In genomic region chr4:42152507-42153504, GRCh38 we compare ENCODE assay signal across 9 cellular contexts. TPM values are rescaled to one million over a fixed set of nuclear protein-coding genes. Genes with fewer than 3 reads are reported as not detected.
DNase-seq lines count a peak whose midpoint lies in the region; ATAC-seq and TF ChIP-seq lines count a peak whose summit lies in the region.
"Had no signal": no experiment of that assay in that cellular context is flagged by ENCODE, and none has a peak within 500 bp of the region (broad histone marks: within the 10 kb centered on the region; RNA-seq: fewer than 3 reads in every experiment).

Gene BEND4 (minus strand): TSS chr4:42152655. CDS start chr4:42152143, 512 bp downstream.

- H3K4me3 ChIP-seq in mammary epithelial cell (replicated peaks in 1 of 3; ENCODE audit: insufficient read depth in 1 of 3, low read depth in 2 of 3, low read length in 3 of 3) (peak within 1 kb of the TSS in 1 of 3 experiments; percentile 39), neuron (ENCODE audit: low read length) (peak within 1 kb of the TSS; percentile 48)

- H2AFZ ChIP-seq in mammary epithelial cell (ENCODE audit: low read depth, low read length) (peak within 1 kb of the TSS; percentile 56), neuron (ENCODE audit: low read depth, low read length) (peak within 1 kb of the TSS; percentile 99)

- H3K4me1 Mint-ChIP-seq in CD4-positive, alpha-beta T cell (ENCODE audit: low read depth) = peaks cover 25% of the 10 kb centered on the region

- no peaks in the 10 kb centered on the region for H3K36me3 ChIP-seq in mammary epithelial cell (ENCODE audit: insufficient read depth, low read length)
- no peaks in the 10 kb centered on the region for H3K36me3 ChIP-seq in neuron (ENCODE audit: insufficient read depth, low read length)

- H3K27me3 Mint-ChIP-seq in CD4-positive, alpha-beta T cell = peaks cover 77% of the 10 kb centered on the region

- H3K4me2 ChIP-seq in mammary epithelial cell (ENCODE audit: insufficient read depth, low read depth, low read length) = peak within 1 kb of the TSS; percentile 77

- peaks cover 72% of the 10 kb centered on the region for H3K27me3 ChIP-seq in CD4-positive, alpha-beta T cell (ENCODE audit: control insufficient read depth, insufficient read depth, low read length)
- H3K27me3 ChIP-seq in mammary epithelial cell (ENCODE audit: insufficient read depth, low read length) = peaks cover 49% of the 10 kb centered on the region
- peaks cover 50% of the 10 kb centered on the region for H3K27me3 ChIP-seq in neuron (ENCODE audit: insufficient read depth, low read length)

- WGBS in mammary epithelial cell (ENCODE audit: low coverage, missing lambda C conversion rate) = 38% methylated on average over 24 of the region's 49 CpGs

- no TSS peak for BruUV-seq in mammary epithelial cell (replicated peaks; lab: Mats Ljungman, UMichigan)

- dilution Hi-C loops in mammary epithelial cell (cut with HindIII; ENCODE audit: low sequenced_read_pairs) = no loop called here

- in situ Hi-C loops in mammary epithelial cell (cut with MboI; ENCODE audit: low sequenced_read_pairs in 2 of 2) = no loop called here

- POLR2A ChIA-PET in CD4-positive, alpha-beta T cell (lab: Charles Lee) = no interaction called here

- H3K4me1 ChIP-seq in mammary epithelial cell (ENCODE audit: insufficient read depth, low read length) (peaks cover 6% of the 10 kb centered on the region), neuron (ENCODE audit: insufficient read depth, low read length) (no peaks in the 10 kb centered on the region)

- H3K27ac ChIP-seq in CD4-positive, alpha-beta T cell (ENCODE audit: low read depth, low read length) = no peak within 1 kb of the TSS
- H3K27ac ChIP-seq in mammary epithelial cell (ENCODE audit: insufficient read depth, low read depth, low read length) = no peak within 1 kb of the TSS

- H4K20me1 ChIP-seq in mammary epithelial cell (ENCODE audit: insufficient read depth, low read length) = no peaks in the 10 kb centered on the region

- no peak for DNase-seq in CD4-positive, alpha-beta T cell
- no peak for DNase-seq in mammary epithelial cell
- DNase-seq in cerebellum (ENCODE audit: low spot score) = no peak
- DNase-seq in HPDE6-E6E7 (ENCODE audit: extremely low spot score) = no peak
- DNase-seq in NCI-H446 (lab: John Stamatoyannopoulos, UW) = no peak

- no peak within 1 kb of the TSS for H3K9ac ChIP-seq in mammary epithelial cell (ENCODE audit: insufficient read depth, low read length)

- ATAC-seq in CD4-positive, alpha-beta T cell (ENCODE audit: poor library complexity) = no peak
- ATAC-seq in GM19324 (IDR thresholded peaks at IDR 0.05; ENCODE audit: low FRiP score, unreplicated experiment) = peak; percentile 26
- peak; percentile 14 for ATAC-seq in HG03521 (IDR thresholded peaks at IDR 0.05; ENCODE audit: unreplicated experiment)

- no peaks in the 10 kb centered on the region for H3K9me3 ChIP-seq in CD4-positive, alpha-beta T cell (ENCODE audit: control insufficient read depth, low read length)
- H3K9me3 ChIP-seq in mammary epithelial cell (replicated peaks; ENCODE audit: insufficient read depth, low read length) (no peaks in the 10 kb centered on the region), neuron (ENCODE audit: low read length) (no peaks in the 10 kb centered on the region)

- H3K27ac Mint-ChIP-seq in CD4-positive, alpha-beta T cell = no peak within 1 kb of the TSS

- peak within 1 kb of the TSS; percentile 71 for H3K4me3 Mint-ChIP-seq in CD4-positive, alpha-beta T cell

- H3K9me3 Mint-ChIP-seq in CD4-positive, alpha-beta T cell = no peaks in the 10 kb centered on the region

- intact Hi-C loops in CD4-positive, alpha-beta T cell (cut with DNase I, micrococcal nuclease) = no loop called here
- intact Hi-C loops in mammary epithelial cell (cut with micrococcal nuclease) = no loop called here

- CTCF ChIA-PET in CD4-positive, alpha-beta T cell (lab: Charles Lee) = no interaction called here
- CTCF ChIA-PET in mammary epithelial cell (lab: Charles Lee; ENCODE audit: low non-redundant PET) = no interaction called here

- no peak for TF ChIP-seq CTCF in CD4-positive, alpha-beta T cell (IDR thresholded peaks at IDR 0.05)
- no peak for TF ChIP-seq CTCF in mammary epithelial cell (conservative IDR thresholded peaks at IDR 0.05 in 1 of 2, IDR thresholded peaks at IDR 0.05 in 1 of 2; ENCODE audit: extremely low read depth in 1 of 2, insufficient read depth in 1 of 2, low read depth in 1 of 2, low read length in 2 of 2)

- no peaks in the 10 kb centered on the region for H3K36me3 Mint-ChIP-seq in CD4-positive, alpha-beta T cell (ENCODE audit: low read depth)

- no peaks in the 10 kb centered on the region for H3K79me2 ChIP-seq in mammary epithelial cell (ENCODE audit: insufficient read depth, low read length)

RNA-seq across cellular contexts. Expression of gene BEND4, which starts in this region (rescaled TPM):
- total RNA-seq in CD4-positive, alpha-beta T cell = under 1 TPM; 0.06 to 0.11 TPM
- not detected for total RNA-seq in mammary epithelial cell
- not detected for polyA plus RNA-seq in mammary epithelial cell
- not detected for polyA minus RNA-seq in mammary epithelial cell
- 4.5 TPM for total RNA-seq in cerebellum
- total RNA-seq: myocyte had no signal
